Comparison of ENCODE assay signal across 1 cellular context in the genomic region with DNA sequence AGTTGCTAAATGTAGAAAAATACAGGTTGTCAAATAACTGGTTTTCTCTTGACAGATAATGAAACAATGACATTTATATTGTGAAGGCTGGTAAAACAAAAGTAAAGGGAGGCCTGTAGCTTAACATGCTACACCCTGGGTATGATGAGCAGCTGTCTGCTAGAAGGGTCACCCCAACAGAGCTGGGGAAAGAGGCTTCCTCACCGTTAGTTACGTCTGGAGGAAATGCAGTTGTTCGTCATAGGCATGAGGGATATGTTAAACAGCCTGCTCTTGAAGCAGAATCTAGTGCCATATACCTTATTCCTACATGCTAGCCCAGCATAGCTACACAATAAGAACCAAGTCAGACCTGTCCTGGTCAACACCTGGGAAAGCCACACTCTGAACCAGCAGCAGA.
TF ChIP-seq lines count a peak whose summit lies in the region.

No MANE protein-coding gene starts in this region.

TF ChIP-seq in IMR-90, 13 proteins besides CTCF, POLR2A, EP300 and RAD21 (continued from another document):
- TF ChIP-seq, protein P1, sequence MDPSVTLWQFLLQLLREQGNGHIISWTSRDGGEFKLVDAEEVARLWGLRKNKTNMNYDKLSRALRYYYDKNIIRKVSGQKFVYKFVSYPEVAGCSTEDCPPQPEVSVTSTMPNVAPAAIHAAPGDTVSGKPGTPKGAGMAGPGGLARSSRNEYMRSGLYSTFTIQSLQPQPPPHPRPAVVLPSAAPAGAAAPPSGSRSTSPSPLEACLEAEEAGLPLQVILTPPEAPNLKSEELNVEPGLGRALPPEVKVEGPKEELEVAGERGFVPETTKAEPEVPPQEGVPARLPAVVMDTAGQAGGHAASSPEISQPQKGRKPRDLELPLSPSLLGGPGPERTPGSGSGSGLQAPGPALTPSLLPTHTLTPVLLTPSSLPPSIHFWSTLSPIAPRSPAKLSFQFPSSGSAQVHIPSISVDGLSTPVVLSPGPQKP (IDR thresholded peaks at IDR 0.05; ENCODE audit: borderline replicate concordance, low read depth, low read length): no peak
- TF ChIP-seq USF2 (IDR thresholded peaks at IDR 0.05; ENCODE audit: low read depth, low read length) (no peak), MAZ (IDR thresholded peaks at IDR 0.05; ENCODE audit: borderline replicate concordance, low read depth, low read length) (no peak)
TF ChIP-seq in IMR-90: peak in this region for 0.
